In the genomic region with DNA sequence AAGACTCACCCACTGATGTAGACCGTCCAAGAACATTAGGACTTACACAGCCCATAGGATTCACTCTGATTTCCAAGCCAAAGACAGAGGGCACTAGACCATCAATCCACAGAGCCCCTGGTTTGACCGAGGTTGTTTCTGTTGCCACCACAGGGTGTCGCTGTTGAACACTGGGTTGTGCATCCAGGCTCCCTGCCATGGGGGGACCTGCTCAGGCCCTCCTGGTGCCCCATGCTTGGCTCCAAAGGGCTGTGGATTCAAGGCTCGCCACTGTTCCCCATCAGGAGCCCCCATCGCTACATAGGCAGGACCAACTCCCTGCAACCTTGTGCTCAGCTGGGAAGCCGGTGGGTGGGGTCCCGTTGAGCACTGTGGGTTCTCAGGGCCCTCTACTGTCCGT, we compare ENCODE assay signal across 8 cellular contexts.
DNase-seq lines count a peak whose midpoint lies in the region; ATAC-seq and TF ChIP-seq lines count a peak whose summit lies in the region.

No MANE protein-coding gene starts in this region.

- peak overlapping the region; percentile 61 for H3K4me2 ChIP-seq in PC-9

- DNase-seq in heart right ventricle (no peak), left cardiac atrium (no peak), PC-9 (peak; percentile 53 to 59), fibroblast of the aortic adventitia (ENCODE audit: low read depth) (peak; percentile 4), transverse colon (peak; percentile 18), caudate nucleus (lab: John Stamatoyannopoulos, UW) (no peak), ACHN (no peak)

- TF ChIP-seq EP300 in transverse colon (IDR thresholded peaks at IDR 0.05; ENCODE audit: low read depth), result no peak

- 68% methylated on average over 8 of the region's 8 CpGs for WGBS in heart right ventricle, 2 donors
- WGBS in transverse colon (ENCODE audit: low coverage in 1 of 2), 2 donors, result 86% methylated on average over 5 of the region's 8 CpGs; no CpG with 5 or more reads in 1 of the 2 donors

- peak in 7 of 9 donors; percentile 37 to 59 (median 49) for TF ChIP-seq CTCF in heart right ventricle (IDR thresholded peaks at IDR 0.05)
- peak; percentile 98 for TF ChIP-seq CTCF in PC-9 (conservative IDR thresholded peaks at IDR 0.05)
- peak; percentile 40 for TF ChIP-seq CTCF in fibroblast of the aortic adventitia (IDR thresholded peaks at IDR 0.05; ENCODE audit: insufficient read depth, low read length)
- peak; percentile 24 to 58 (median 39) for TF ChIP-seq CTCF in transverse colon (IDR thresholded peaks at IDR 0.05)

- peaks cover 5% of the 10 kb centered on the region; the same call in 1 of the 2 replicates for H3K79me2 ChIP-seq in PC-9 (ENCODE audit: low read depth)

- BruUV-seq in PC-9 (replicated peaks; lab: Mats Ljungman, UMichigan), result no TSS peak

- H3F3A ChIP-seq in PC-9 (ENCODE audit: insufficient read depth, low read depth), result peaks cover 35% of the 10 kb centered on the region

- no peak overlapping the region for H2AFZ ChIP-seq in PC-9

- CTCF ChIA-PET in PC-9 (lab: Charles Lee), result interaction anchor here (0.6 to 1.1 kb wide), 3 partner anchors 31 to 255 kb away, joined by 3 to 6 read pairs (median 3); no protein-coding TSS in a partner anchor

- H3K27me3 ChIP-seq in heart right ventricle (peaks cover 0 to 11% (median 0%) of the 10 kb centered on the region in 7 donors), PC-9 (ENCODE audit: insufficient read depth, low read depth) (no peaks in the 10 kb centered on the region), transverse colon (peaks cover 3% of the 10 kb centered on the region)

- intact Hi-C loops in heart right ventricle (cut with DNase I), result loop anchor here in 1 of 10 donors (10.0 kb wide), 1 partner anchor 125 kb away; a partner anchor contains a TSS
- intact Hi-C loops in left cardiac atrium (cut with DNase I), result no loop called here
- intact Hi-C loops in PC-9 (cut with micrococcal nuclease; ENCODE audit: unreplicated experiment), result no loop called here
- intact Hi-C loops in transverse colon (cut with DNase I; ENCODE audit: low total_unique reads), result no loop called here

- in situ Hi-C loops in transverse colon (cut with MboI; ENCODE audit: low pct_ligation_motif_present in 1 of 4, low pct_unique_long_range_greater_than_20kb in 1 of 4, low sequenced_read_pairs in 3 of 4), result no loop called here
- in situ Hi-C loops in ACHN (cut with HindIII; ENCODE audit: low pct_ligation_motif_present, low pct_unique_long_range_greater_than_20kb, low sequenced_read_pairs), result no loop called here

- H3K4me3 ChIP-seq in heart right ventricle (no peak overlapping the region), PC-9 (no peak overlapping the region), fibroblast of the aortic adventitia (ENCODE audit: low read depth, low read length) (no peak overlapping the region), transverse colon (no peak overlapping the region)

- H3K9me2 ChIP-seq in PC-9 (ENCODE audit: insufficient read depth), result no peaks in the 10 kb centered on the region

- POLR2A ChIA-PET in PC-9 (lab: Charles Lee; ENCODE audit: unreplicated experiment), result no interaction called here

- no peak for TF ChIP-seq POLR2A in transverse colon (IDR thresholded peaks at IDR 0.05)

- ATAC-seq in heart right ventricle (peak in 1 of 8 donors; percentile 26), left cardiac atrium (no peak), HG03108 (IDR thresholded peaks at IDR 0.05; ENCODE audit: unreplicated experiment) (no peak)

- H3K36me3 ChIP-seq in heart right ventricle (no peaks in the 10 kb centered on the region), PC-9 (ENCODE audit: low read depth) (no peaks in the 10 kb centered on the region), transverse colon (no peaks in the 10 kb centered on the region)

- H3K9me3 ChIP-seq in heart right ventricle, result peaks cover 0 to 8% (median 0%) of the 10 kb centered on the region in 11 donors
- H3K9me3 ChIP-seq in PC-9 (ENCODE audit: insufficient read depth, low read depth), result no peaks in the 10 kb centered on the region
- H3K9me3 ChIP-seq in transverse colon, result no peaks in the 10 kb centered on the region

- no peaks in the 10 kb centered on the region for H4K20me1 ChIP-seq in PC-9 (ENCODE audit: insufficient read depth)

- H3K4me1 ChIP-seq in heart right ventricle (peaks cover 0 to 19% (median 7%) of the 10 kb centered on the region in 9 donors), PC-9 (replicated peaks; ENCODE audit: insufficient read depth) (peaks cover 45% of the 10 kb centered on the region), transverse colon (peaks cover 0 to 11% (median 10%) of the 10 kb centered on the region in 4 donors)

- H3K27ac ChIP-seq in heart right ventricle (no peak overlapping the region), PC-9 (peak overlapping the region; percentile 96), transverse colon (no peak overlapping the region), caudate nucleus (ENCODE audit: low read depth, low read length) (no peak overlapping the region)

Comparison
In these comparisons a context has a peak if more than half of its experiments do, and no peak if none do; other contexts are left out.
1. DNase-seq: peak in PC-9 (2 of 2), fibroblast of the aortic adventitia (single experiment) and transverse colon (single experiment); none in heart right ventricle (0 of 2), left cardiac atrium (single experiment), caudate nucleus (0 of 61) and ACHN (single experiment).
2. CTCF ChIP-seq: peak in every context shown above with its lines; median percentile 98 in PC-9; 49 in heart right ventricle; 40 in fibroblast of the aortic adventitia; 39 in transverse colon.